In genomic region chr15:64444836-64445235, GRCh38 we compare ENCODE assay signal across 12 cellular contexts. TPM values are rescaled to one million over a fixed set of nuclear protein-coding genes. Genes with fewer than 3 reads are reported as not detected.
A peak's percentile ranks its signal among the peaks of the same experiment; 100 is the strongest.
DNase-seq lines count a peak whose midpoint lies in the region; ATAC-seq and TF ChIP-seq lines count a peak whose summit lies in the region.
"Had no signal": no experiment of that assay in that cellular context is flagged by ENCODE, and none has a peak within 500 bp of the region (broad histone marks: within the 10 kb centered on the region; RNA-seq: fewer than 3 reads in every experiment).

No MANE protein-coding gene starts in this region.

- peak overlapping the region; percentile 66 for H3K4me3 Mint-ChIP-seq in activated naive CD4-positive, alpha-beta T cell treated with anti-CD3 and anti-CD28 coated beads for 36 hours
- H3K4me3 Mint-ChIP-seq in effector memory CD8-positive, alpha-beta T cell = peak overlapping the region in 1 of 2 donors; percentile 28
- no peak overlapping the region for H3K4me3 Mint-ChIP-seq in stimulated activated memory B cell treated with anti-CD40 and anti-IgM and Interleukin-4, amounts not matched to agents 10 μg/mL and 1 μg/mL and 100 μg/mL, for 72 hours

- intact Hi-C loops in activated naive CD4-positive, alpha-beta T cell treated with anti-CD3 and anti-CD28 coated beads for 36 hours (cut with micrococcal nuclease) = loop anchor here (1.0 to 5.0 kb wide), 4 partner anchors 15 to 447 kb away; no protein-coding TSS in a partner anchor
- intact Hi-C loops in PC-9 (cut with micrococcal nuclease; ENCODE audit: unreplicated experiment) = no loop called here

- H3K27ac ChIP-seq in PC-9 = peak overlapping the region; percentile 82
- H3K27ac ChIP-seq: dorsolateral prefrontal cortex, HL-60 had no signal

- CTCF ChIA-PET in activated naive CD4-positive, alpha-beta T cell treated with anti-CD3 and anti-CD28 coated beads for 36 hours (lab: Charles Lee) = interaction anchor here (1.2 kb wide), 1 partner anchor 13 kb away, joined by 3 read pairs; no protein-coding TSS in a partner anchor
- CTCF ChIA-PET in PC-9 (lab: Charles Lee) = interaction anchor here (0.6 kb wide), 1 partner anchor 190 kb away, joined by 4 read pairs; no protein-coding TSS in a partner anchor

- no peak for ATAC-seq in effector memory CD8-positive, alpha-beta T cell (replicated peaks)
- ATAC-seq in stimulated activated memory B cell treated with anti-CD40 and anti-IgM and Interleukin-4, amounts not matched to agents 10 μg/mL and 1 μg/mL and 100 μg/mL, for 72 hours = no peak
- ATAC-seq in GM18870 (IDR thresholded peaks at IDR 0.05; ENCODE audit: unreplicated experiment) = no peak
- no peak for ATAC-seq in HG02981 (IDR thresholded peaks at IDR 0.05; ENCODE audit: unreplicated experiment)

- peaks cover 60% of the 10 kb centered on the region for H3K4me1 Mint-ChIP-seq in activated naive CD4-positive, alpha-beta T cell treated with anti-CD3 and anti-CD28 coated beads for 36 hours (ENCODE audit: low read depth)
- peaks cover 21 to 34% of the 10 kb centered on the region in 2 donors for H3K4me1 Mint-ChIP-seq in effector memory CD8-positive, alpha-beta T cell (ENCODE audit: low read depth in 2 of 2)
- peaks cover 44% of the 10 kb centered on the region for H3K4me1 Mint-ChIP-seq in stimulated activated memory B cell treated with anti-CD40 and anti-IgM and Interleukin-4, amounts not matched to agents 10 μg/mL and 1 μg/mL and 100 μg/mL, for 72 hours

- H3K27me3 Mint-ChIP-seq in activated naive CD4-positive, alpha-beta T cell treated with anti-CD3 and anti-CD28 coated beads for 36 hours (ENCODE audit: low read depth) = no peaks in the 10 kb centered on the region
- H3K27me3 Mint-ChIP-seq in effector memory CD8-positive, alpha-beta T cell = no peaks in the 10 kb centered on the region
- H3K27me3 Mint-ChIP-seq in stimulated activated memory B cell treated with anti-CD40 and anti-IgM and Interleukin-4, amounts not matched to agents 10 μg/mL and 1 μg/mL and 100 μg/mL, for 72 hours = no peaks in the 10 kb centered on the region

- no peaks in the 10 kb centered on the region for H3K9me3 Mint-ChIP-seq in activated naive CD4-positive, alpha-beta T cell treated with anti-CD3 and anti-CD28 coated beads for 36 hours
- H3K9me3 Mint-ChIP-seq in effector memory CD8-positive, alpha-beta T cell = no peaks in the 10 kb centered on the region
- H3K9me3 Mint-ChIP-seq in stimulated activated memory B cell treated with anti-CD40 and anti-IgM and Interleukin-4, amounts not matched to agents 10 μg/mL and 1 μg/mL and 100 μg/mL, for 72 hours = no peaks in the 10 kb centered on the region

- H3K4me1 ChIP-seq in PC-9 (replicated peaks; ENCODE audit: insufficient read depth) = peaks cover 25% of the 10 kb centered on the region

- H2AFZ ChIP-seq in PC-9 = no peak overlapping the region

- peak overlapping the region; percentile 74 for H3K4me2 ChIP-seq in PC-9

- no TSS peak for BruUV-seq in PC-9 (replicated peaks; lab: Mats Ljungman, UMichigan)

- H3K9me3 ChIP-seq in PC-9 (ENCODE audit: insufficient read depth, low read depth) = no peaks in the 10 kb centered on the region

- DNase-seq in activated naive CD4-positive, alpha-beta T cell treated with anti-CD3 and anti-CD28 coated beads for 36 hours = no peak
- no peak for DNase-seq in activated naive CD4-positive, alpha-beta T cell (lab: John Stamatoyannopoulos, UW)
- DNase-seq in PC-9 (no peak), KG1 (lab: John Stamatoyannopoulos, UW) (no peak)
- DNase-seq in effector memory CD8-positive, alpha-beta T cell = no peak
- DNase-seq: dorsolateral prefrontal cortex, NCI-H1930, NCI-H748 treated with DMSO at 0.1 percent for 48 hours had no signal

- peaks cover 27% of the 10 kb centered on the region for H3F3A ChIP-seq in PC-9 (ENCODE audit: insufficient read depth, low read depth)

- no peak overlapping the region for H3K4me3 ChIP-seq in PC-9
- H3K4me3 ChIP-seq: dorsolateral prefrontal cortex had no signal

- no peaks in the 10 kb centered on the region for H3K79me2 ChIP-seq in PC-9 (ENCODE audit: low read depth)

- no peaks in the 10 kb centered on the region for H4K20me1 ChIP-seq in PC-9 (ENCODE audit: insufficient read depth)

- H3K36me3 Mint-ChIP-seq in activated naive CD4-positive, alpha-beta T cell treated with anti-CD3 and anti-CD28 coated beads for 36 hours (ENCODE audit: low read depth) = peaks cover 7% of the 10 kb centered on the region
- peaks cover 30% of the 10 kb centered on the region for H3K36me3 Mint-ChIP-seq in effector memory CD8-positive, alpha-beta T cell (ENCODE audit: insufficient read depth)
- H3K36me3 Mint-ChIP-seq in stimulated activated memory B cell treated with anti-CD40 and anti-IgM and Interleukin-4, amounts not matched to agents 10 μg/mL and 1 μg/mL and 100 μg/mL, for 72 hours = peaks cover 43% of the 10 kb centered on the region

- H3K9me2 ChIP-seq in PC-9 (ENCODE audit: insufficient read depth) = no peaks in the 10 kb centered on the region

- H3K27ac Mint-ChIP-seq in activated naive CD4-positive, alpha-beta T cell treated with anti-CD3 and anti-CD28 coated beads for 36 hours = peak overlapping the region; percentile 94
- peak overlapping the region; percentile 1 to 3 for H3K27ac Mint-ChIP-seq in effector memory CD8-positive, alpha-beta T cell
- peak overlapping the region; percentile 85 for H3K27ac Mint-ChIP-seq in stimulated activated memory B cell treated with anti-CD40 and anti-IgM and Interleukin-4, amounts not matched to agents 10 μg/mL and 1 μg/mL and 100 μg/mL, for 72 hours

- POLR2A ChIA-PET in PC-9 (lab: Charles Lee; ENCODE audit: unreplicated experiment) = interaction anchor here (0.7 kb wide), 1 partner anchor 29 kb away, joined by 7 read pairs; no protein-coding TSS in a partner anchor

- no peaks in the 10 kb centered on the region for H3K27me3 ChIP-seq in PC-9 (ENCODE audit: insufficient read depth, low read depth)
- H3K27me3 ChIP-seq: dorsolateral prefrontal cortex had no signal

- no peaks in the 10 kb centered on the region; the same call in 1 of the 2 replicates for H3K36me3 ChIP-seq in PC-9 (ENCODE audit: low read depth)

- no peak for TF ChIP-seq CTCF in PC-9 (conservative IDR thresholded peaks at IDR 0.05)

RNA-seq across cellular contexts. Expression of gene ZNF609, which starts 15.5 kb away (rescaled TPM):
- total RNA-seq in activated naive CD4-positive, alpha-beta T cell treated with anti-CD3 and anti-CD28 coated beads for 36 hours = 10 to 100 TPM; 39.5 to 40.4 TPM
- 37.8 and 38.6 TPM in 2 replicates for total RNA-seq in PC-9 (2021)

RNA-seq across cellular contexts. Expression of gene TRIP4, which starts 57.2 kb away (rescaled TPM):
- total RNA-seq in activated naive CD4-positive, alpha-beta T cell treated with anti-CD3 and anti-CD28 coated beads for 36 hours = 10 to 100 TPM; 13.7 to 14.5 TPM
- 15.5 and 18.1 TPM in 2 replicates for total RNA-seq in PC-9 (2021)

Comparison
In these comparisons a context has a peak if more than half of its experiments do, and no peak if none do; other contexts are left out.
1. H3K27ac Mint-ChIP-seq: peak in every context shown above with its lines; median percentile 94 in activated naive CD4-positive, alpha-beta T cell treated with anti-CD3 and anti-CD28 coated beads for 36 hours; 85 in stimulated activated memory B cell treated with anti-CD40 and anti-IgM and Interleukin-4, amounts not matched to agents 10 μg/mL and 1 μg/mL and 100 μg/mL, for 72 hours; 2 in effector memory CD8-positive, alpha-beta T cell.